Comparison of ENCODE assay signal across 24 cellular contexts in genomic region chr2:12761109-12761508, GRCh38.
"Had no signal": no experiment of that assay in that cellular context is flagged by ENCODE, and none has a peak within 500 bp of the region (broad histone marks: within the 10 kb centered on the region; RNA-seq: fewer than 3 reads in every experiment).

No MANE protein-coding gene starts in this region.

- H3K36me3 ChIP-seq: MG63, Peyer's patch, SJCRH30 had no signal

- DNase-seq: activated CD4-positive, alpha-beta memory T cell treated with anti-CD3 and anti-CD28 coated beads, Interleukin-2, amount 10 ng/mL, durations not matched to agents 7 days and 5 days; activated CD4-positive, alpha-beta T cell treated with anti-CD3 and anti-CD28 coated beads for 36 hours; activated CD4-positive, alpha-beta T cell treated with anti-CD3 and anti-CD28 coated beads, Interleukin-2, amount 50 U/mL, for 1 hour; activated CD4-positive, CD25-positive, alpha-beta regulatory T cell; activated CD8-positive, alpha-beta memory T cell treated with anti-CD3 and anti-CD28 coated beads, Interleukin-2, amount 50 U/mL, for 4 hours; activated gamma-delta T cell treated with Interleukin-2 at 50 U/mL for 16 hours; activated naive CD4-positive, alpha-beta T cell treated with anti-CD3 and anti-CD28 coated beads, Interleukin-2, amount 10 ng/mL, durations not matched to agents 7 days and 5 days; aorta; body of pancreas; MG63; MV-4-11; NCI-H1105; NCI-H1436 treated with DMSO at 0.1 percent for 48 hours; NCI-H187; NCI-H2081; NCI-H510A treated with DMSO at 0.1 percent for 48 hours; NCI-H69; Peyer's patch; Right ventricle myocardium superior; SJCRH30 had no signal

- H3K9me3 ChIP-seq: body of pancreas, Peyer's patch had no signal

- H3K27ac ChIP-seq: body of pancreas, Peyer's patch, RWPE1, SJCRH30, VCaP had no signal

- FAIRE-seq: bronchial epithelial cell had no signal

- H3K27me3 Mint-ChIP-seq: activated CD4-positive, alpha-beta memory T cell treated with anti-CD3 and anti-CD28 coated beads, Interleukin-2, amount 10 ng/mL, durations not matched to agents 7 days and 5 days; activated CD4-positive, alpha-beta T cell treated with anti-CD3 and anti-CD28 coated beads for 36 hours; central memory CD8-positive, alpha-beta T cell had no signal

- H3K4me3 ChIP-seq: body of pancreas, MG63, Peyer's patch, SJCRH30 had no signal

- H3K27me3 ChIP-seq: body of pancreas, MG63, Peyer's patch, SJCRH30 had no signal

- H3K4me3 Mint-ChIP-seq: activated CD4-positive, alpha-beta memory T cell treated with anti-CD3 and anti-CD28 coated beads, Interleukin-2, amount 10 ng/mL, durations not matched to agents 7 days and 5 days; activated CD4-positive, alpha-beta T cell treated with anti-CD3 and anti-CD28 coated beads for 36 hours; activated naive CD4-positive, alpha-beta T cell treated with anti-CD3 and anti-CD28 coated beads, Interleukin-2, amount 10 ng/mL, durations not matched to agents 7 days and 5 days; central memory CD8-positive, alpha-beta T cell had no signal

- H3K36me3 Mint-ChIP-seq: activated naive CD4-positive, alpha-beta T cell treated with anti-CD3 and anti-CD28 coated beads, Interleukin-2, amount 10 ng/mL, durations not matched to agents 7 days and 5 days had no signal

- ATAC-seq: activated CD4-positive, alpha-beta T cell treated with anti-CD3 and anti-CD28 coated beads for 36 hours; body of pancreas had no signal

- H3K9me3 Mint-ChIP-seq: activated CD4-positive, alpha-beta memory T cell treated with anti-CD3 and anti-CD28 coated beads, Interleukin-2, amount 10 ng/mL, durations not matched to agents 7 days and 5 days; activated naive CD4-positive, alpha-beta T cell treated with anti-CD3 and anti-CD28 coated beads, Interleukin-2, amount 10 ng/mL, durations not matched to agents 7 days and 5 days had no signal

- H3K4me1 ChIP-seq: body of pancreas, Peyer's patch had no signal

- H3K27ac Mint-ChIP-seq: activated CD4-positive, alpha-beta memory T cell treated with anti-CD3 and anti-CD28 coated beads, Interleukin-2, amount 10 ng/mL, durations not matched to agents 7 days and 5 days; activated CD4-positive, alpha-beta T cell treated with anti-CD3 and anti-CD28 coated beads for 36 hours; activated naive CD4-positive, alpha-beta T cell treated with anti-CD3 and anti-CD28 coated beads, Interleukin-2, amount 10 ng/mL, durations not matched to agents 7 days and 5 days had no signal
